In the genomic region with DNA sequence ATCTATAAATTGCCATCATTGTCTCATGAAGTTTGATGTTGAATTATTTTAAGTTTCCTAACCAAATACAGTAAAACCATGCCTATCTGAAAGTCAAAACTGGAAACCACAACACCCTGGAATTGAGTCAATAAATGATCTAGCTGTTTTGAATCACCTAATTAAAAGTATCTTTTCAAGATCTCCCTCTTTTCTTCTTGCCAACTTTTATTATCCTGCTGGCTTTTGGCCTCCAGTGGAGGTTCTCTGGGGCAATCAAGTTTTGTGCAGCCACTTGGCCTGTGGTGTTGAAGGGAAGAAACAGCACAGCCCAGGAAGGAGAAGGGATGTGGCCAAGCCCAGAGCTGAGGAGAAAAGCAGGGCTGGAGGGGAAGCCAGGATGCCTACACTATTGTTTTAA, we compare ENCODE assay signal across 24 cellular contexts.
DNase-seq lines count a peak whose midpoint lies in the region; ATAC-seq, FAIRE-seq and TF ChIP-seq lines count a peak whose summit lies in the region.
"Had no signal": no experiment of that assay in that cellular context is flagged by ENCODE, and none has a peak within 500 bp of the region (broad histone marks: within the 10 kb centered on the region; RNA-seq: fewer than 3 reads in every experiment).

No MANE protein-coding gene starts in this region.

- peaks cover 40% of the 10 kb centered on the region for H3K4me1 Mint-ChIP-seq in MCF 10A (ENCODE audit: insufficient read depth, unreplicated experiment)
- peaks cover 4 to 11% (median 9%) of the 10 kb centered on the region in 4 donors for H3K4me1 Mint-ChIP-seq in naive thymus-derived CD8-positive, alpha-beta T cell
- H3K4me1 Mint-ChIP-seq: immature natural killer cell had no signal

- CTCF ChIA-PET in MCF 10A (lab: Yijun Ruan, JAX), result interaction anchor here (0.6 kb wide), 1 partner anchor 106 kb away, joined by 3 read pairs; no protein-coding TSS in a partner anchor

- intact Hi-C loops in MCF 10A (cut with micrococcal nuclease), result no loop called here
- intact Hi-C loops in left ventricle myocardium inferior (cut with micrococcal nuclease), result no loop called here

- FAIRE-seq in GM19239 (lab: Jason Lieb, UNC), result no peak
- FAIRE-seq: D721Med had no signal

- no peaks in the 10 kb centered on the region for H3K9me3 ChIP-seq in left ventricle myocardium inferior (replicated peaks)
- H3K9me3 ChIP-seq: BE2C, HAP-1, right lobe of liver, upper lobe of left lung had no signal

- POLR2A ChIA-PET in MCF 10A (lab: Yijun Ruan, JAX), result interaction anchor here (0.8 kb wide), 1 partner anchor 69 kb away, joined by 3 read pairs; no protein-coding TSS in a partner anchor
- POLR2A ChIA-PET in naive thymus-derived CD8-positive, alpha-beta T cell (lab: Charles Lee), result no interaction called here

- BruUV-seq in MCF 10A (replicated peaks; lab: Mats Ljungman, UMichigan), result no TSS peak

- H3K27ac ChIP-seq in left ventricle myocardium inferior (replicated peaks), result peak overlapping the region; percentile 14
- H3K27ac ChIP-seq: KMS-11, right lobe of liver, upper lobe of left lung had no signal

- H3K27ac Mint-ChIP-seq in MCF 10A (ENCODE audit: low read depth, unreplicated experiment), result peak overlapping the region; percentile 50
- peak overlapping the region in 1 of 10 donors; percentile 35 for H3K27ac Mint-ChIP-seq in naive thymus-derived CD8-positive, alpha-beta T cell
- H3K27ac Mint-ChIP-seq: activated naive CD8-positive, alpha-beta T cell treated with anti-CD3 and anti-CD28 coated beads, Interleukin-2, amount 10 ng/mL, durations not matched to agents 7 days and 5 days; immature natural killer cell had no signal

- no peaks in the 10 kb centered on the region for H3K9me3 Mint-ChIP-seq in MCF 10A (ENCODE audit: unreplicated experiment)
- peaks cover 0 to under 1% (median 0%) of the 10 kb centered on the region in 9 donors for H3K9me3 Mint-ChIP-seq in naive thymus-derived CD8-positive, alpha-beta T cell

- TF ChIP-seq CTCF in MCF 10A (IDR thresholded peaks at IDR 0.05; ENCODE audit: unreplicated experiment) (no peak), left ventricle myocardium inferior (IDR thresholded peaks at IDR 0.05; ENCODE audit: borderline replicate concordance) (no peak)

- ATAC-seq in naive thymus-derived CD8-positive, alpha-beta T cell, result no peak
- ATAC-seq: right lobe of liver had no signal

- H3K4me3 Mint-ChIP-seq in MCF 10A (ENCODE audit: unreplicated experiment), result no peak overlapping the region
- H3K4me3 Mint-ChIP-seq in naive thymus-derived CD8-positive, alpha-beta T cell, result no peak overlapping the region
- H3K4me3 Mint-ChIP-seq: activated naive CD8-positive, alpha-beta T cell treated with anti-CD3 and anti-CD28 coated beads, Interleukin-2, amount 10 ng/mL, durations not matched to agents 7 days and 5 days; immature natural killer cell had no signal

- no peaks in the 10 kb centered on the region for H3K27me3 ChIP-seq in left ventricle myocardium inferior (ENCODE audit: low read depth)
- H3K27me3 ChIP-seq: BE2C, right lobe of liver, upper lobe of left lung had no signal

- no peaks in the 10 kb centered on the region for H3K36me3 ChIP-seq in left ventricle myocardium inferior
- H3K36me3 ChIP-seq: BE2C, HAP-1, right lobe of liver, upper lobe of left lung had no signal

- H3K4me1 ChIP-seq in left ventricle myocardium inferior, result peaks cover 25% of the 10 kb centered on the region
- H3K4me1 ChIP-seq: BE2C, HAP-1, right lobe of liver, upper lobe of left lung had no signal

- no peaks in the 10 kb centered on the region for H3K27me3 Mint-ChIP-seq in MCF 10A (ENCODE audit: insufficient read depth, unreplicated experiment)
- H3K27me3 Mint-ChIP-seq in naive thymus-derived CD8-positive, alpha-beta T cell, result peaks cover 0 to 9% (median 0%) of the 10 kb centered on the region in 5 donors

- H3K36me3 Mint-ChIP-seq in MCF 10A (ENCODE audit: insufficient read depth, unreplicated experiment), result peaks cover 10% of the 10 kb centered on the region
- H3K36me3 Mint-ChIP-seq in naive thymus-derived CD8-positive, alpha-beta T cell, result peaks cover 0 to 5% (median 2%) of the 10 kb centered on the region in 3 donors
- H3K36me3 Mint-ChIP-seq: immature natural killer cell had no signal

- peak; percentile 2 for DNase-seq in Daoy (ENCODE audit: low read depth)
- DNase-seq in M059J (ENCODE audit: low read depth), result peak; percentile 71
- DNase-seq in MCF 10A (ENCODE audit: unreplicated experiment), result peak; percentile 8
- DNase-seq in left ventricle myocardium inferior, result peak; percentile 35
- no peak for DNase-seq in GM19239 (ENCODE audit: insufficient read length, low spot score)
- no peak for DNase-seq in SKM-1 treated with dmso at 0.1 percent for 144 hours (lab: John Stamatoyannopoulos, UW; ENCODE audit: unreplicated experiment)
- no peak for DNase-seq in NCI-H146 (lab: John Stamatoyannopoulos, UW)
- DNase-seq in naive thymus-derived CD8-positive, alpha-beta T cell, result no peak
- DNase-seq: activated CD4-positive, alpha-beta T cell treated with anti-CD3 and anti-CD28 coated beads, Interleukin-2, amount 50 U/mL, for 48 hours; activated naive CD8-positive, alpha-beta T cell treated with anti-CD3 and anti-CD28 coated beads, Interleukin-2, amount 10 ng/mL, durations not matched to agents 7 days and 5 days; BE2C; caudate nucleus; GDM1; immature natural killer cell; NCI-H1105; NCI-H2107; right lobe of liver; SHP77 treated with DMSO at 0.1 percent for 48 hours; stimulated activated naive CD4-positive, alpha-beta T cell; upper lobe of left lung had no signal

- H3K4me3 ChIP-seq in left ventricle myocardium inferior, result no peak overlapping the region
- H3K4me3 ChIP-seq: HAP-1, lung, right lobe of liver, upper lobe of left lung had no signal

Comparison
In these comparisons a context has a peak if more than half of its experiments do, and no peak if none do; other contexts are left out.
1. DNase-seq: peak in Daoy (single experiment), M059J (single experiment), MCF 10A (single experiment) and left ventricle myocardium inferior (single experiment); none in GM19239 (single experiment), SKM-1 treated with dmso at 0.1 percent for 144 hours (single experiment), NCI-H146 (single experiment) and naive thymus-derived CD8-positive, alpha-beta T cell (0 of 10).